14 cellular contexts compared by ENCODE assay signal in genomic region chr12:113310489-113310888, GRCh38. TPM values are rescaled to one million over a fixed set of nuclear protein-coding genes. Genes with fewer than 3 reads are reported as not detected.
DNase-seq lines count a peak whose midpoint lies in the region; ATAC-seq and TF ChIP-seq lines count a peak whose summit lies in the region.
"Had no signal": no experiment of that assay in that cellular context is flagged by ENCODE, and none has a peak within 500 bp of the region (broad histone marks: within the 10 kb centered on the region; RNA-seq: fewer than 3 reads in every experiment).

No MANE protein-coding gene starts in this region.

- no peaks in the 10 kb centered on the region for H3K27me3 Mint-ChIP-seq in activated naive CD8-positive, alpha-beta T cell treated with anti-CD3 and anti-CD28 coated beads, Interleukin-2, amount 10 ng/mL, durations not matched to agents 7 days and 5 days
- no peaks in the 10 kb centered on the region for H3K27me3 Mint-ChIP-seq in activated naive CD8-positive, alpha-beta T cell treated with anti-CD3 and anti-CD28 coated beads for 36 hours
- H3K27me3 Mint-ChIP-seq in neural progenitor cell (ENCODE audit: insufficient read depth, low read depth) = peaks cover 8% of the 10 kb centered on the region
- H3K27me3 Mint-ChIP-seq: activated B cell treated with CpG ODN at 0.5 μM for 24 hours; activated naive CD4-positive, alpha-beta T cell treated with anti-CD3 and anti-CD28 coated beads, Interleukin-2, amount 50 U/mL, for 24 hours; CD4-positive, alpha-beta T cell had no signal

- H3K4me3 ChIP-seq in neural progenitor cell (no peak overlapping the region), esophagus squamous epithelium (no peak overlapping the region)
- H3K4me3 ChIP-seq: prostate gland, upper lobe of left lung had no signal

- H3K4me1 ChIP-seq in neural progenitor cell (peaks cover 8% of the 10 kb centered on the region), esophagus squamous epithelium (no peaks in the 10 kb centered on the region)
- H3K4me1 ChIP-seq: prostate gland, upper lobe of left lung had no signal

- peaks cover 4% of the 10 kb centered on the region for H3F3A ChIP-seq in neural progenitor cell (ENCODE audit: low read depth)

- WGBS in esophagus squamous epithelium, 2 donors = 100% methylated on average over 1 of the region's 1 CpG

- no peak overlapping the region for H2AFZ ChIP-seq in neural progenitor cell (replicated peaks)

- peak overlapping the region; percentile 5 for H3K27ac Mint-ChIP-seq in activated naive CD8-positive, alpha-beta T cell treated with anti-CD3 and anti-CD28 coated beads, Interleukin-2, amount 10 ng/mL, durations not matched to agents 7 days and 5 days
- no peak overlapping the region for H3K27ac Mint-ChIP-seq in activated naive CD8-positive, alpha-beta T cell treated with anti-CD3 and anti-CD28 coated beads for 36 hours
- no peak overlapping the region for H3K27ac Mint-ChIP-seq in neural progenitor cell
- H3K27ac Mint-ChIP-seq: activated B cell treated with CpG ODN at 0.5 μM for 24 hours; activated naive CD4-positive, alpha-beta T cell treated with anti-CD3 and anti-CD28 coated beads, Interleukin-2, amount 50 U/mL, for 24 hours; CD4-positive, alpha-beta T cell had no signal

- no peaks in the 10 kb centered on the region for H3K79me2 ChIP-seq in neural progenitor cell (ENCODE audit: low read depth)

- H3K36me3 Mint-ChIP-seq in activated naive CD8-positive, alpha-beta T cell treated with anti-CD3 and anti-CD28 coated beads, Interleukin-2, amount 10 ng/mL, durations not matched to agents 7 days and 5 days = peaks cover 23% of the 10 kb centered on the region
- H3K36me3 Mint-ChIP-seq in activated naive CD8-positive, alpha-beta T cell treated with anti-CD3 and anti-CD28 coated beads for 36 hours = peaks cover 17% of the 10 kb centered on the region
- peaks cover 8% of the 10 kb centered on the region for H3K36me3 Mint-ChIP-seq in neural progenitor cell

- no peak overlapping the region for H3K27ac ChIP-seq in neural progenitor cell
- no peak overlapping the region for H3K27ac ChIP-seq in esophagus squamous epithelium
- H3K27ac ChIP-seq: prostate gland, upper lobe of left lung had no signal

- H3K4me1 Mint-ChIP-seq in activated naive CD8-positive, alpha-beta T cell treated with anti-CD3 and anti-CD28 coated beads, Interleukin-2, amount 10 ng/mL, durations not matched to agents 7 days and 5 days = peaks cover 12% of the 10 kb centered on the region
- H3K4me1 Mint-ChIP-seq in activated naive CD8-positive, alpha-beta T cell treated with anti-CD3 and anti-CD28 coated beads for 36 hours = no peaks in the 10 kb centered on the region
- peaks cover 8% of the 10 kb centered on the region for H3K4me1 Mint-ChIP-seq in neural progenitor cell
- H3K4me1 Mint-ChIP-seq: activated B cell treated with CpG ODN at 0.5 μM for 24 hours; activated naive CD4-positive, alpha-beta T cell treated with anti-CD3 and anti-CD28 coated beads, Interleukin-2, amount 50 U/mL, for 24 hours had no signal

- no peak for DNase-seq in activated naive CD8-positive, alpha-beta T cell treated with anti-CD3 and anti-CD28 coated beads, Interleukin-2, amount 10 ng/mL, durations not matched to agents 7 days and 5 days
- DNase-seq in activated naive CD8-positive, alpha-beta T cell treated with anti-CD3 and anti-CD28 coated beads for 36 hours = no peak
- DNase-seq in Kasumi-1 (lab: John Stamatoyannopoulos, UW) (peak; percentile 24 to 51), amniotic epithelial cell (ENCODE audit: low read depth) (peak; percentile 45), neural progenitor cell (ENCODE audit: low spot score) (no peak), esophagus squamous epithelium (lab: John Stamatoyannopoulos, UW) (no peak), pons (ENCODE audit: low spot score) (no peak), NCI-H1436 treated with DMSO at 0.1 percent for 48 hours (lab: John Stamatoyannopoulos, UW) (no peak)
- DNase-seq: activated B cell treated with CpG ODN at 0.5 μM for 24 hours; CD4-positive, alpha-beta T cell; immature natural killer cell; upper lobe of left lung had no signal

- no peak overlapping the region for H3K9ac ChIP-seq in neural progenitor cell

- H3K9me3 ChIP-seq in neural progenitor cell (ENCODE audit: low read depth) = no peaks in the 10 kb centered on the region
- no peaks in the 10 kb centered on the region for H3K9me3 ChIP-seq in esophagus squamous epithelium
- H3K9me3 ChIP-seq: prostate gland, upper lobe of left lung had no signal

- POLR2A ChIA-PET in activated naive CD8-positive, alpha-beta T cell treated with anti-CD3 and anti-CD28 coated beads, Interleukin-2, amount 10 ng/mL, durations not matched to agents 7 days and 5 days (lab: Charles Lee) = no interaction called here

- H3K36me3 ChIP-seq in neural progenitor cell = no peaks in the 10 kb centered on the region
- H3K36me3 ChIP-seq in esophagus squamous epithelium = peaks cover 7 to 100% (median 37%) of the 10 kb centered on the region in 3 donors

- no peaks in the 10 kb centered on the region for H4K20me1 ChIP-seq in neural progenitor cell (ENCODE audit: low read depth)

- ATAC-seq in activated naive CD8-positive, alpha-beta T cell treated with anti-CD3 and anti-CD28 coated beads, Interleukin-2, amount 10 ng/mL, durations not matched to agents 7 days and 5 days (ENCODE audit: low read depth) = no peak

- H3K4me2 ChIP-seq in neural progenitor cell = no peak overlapping the region

- no peaks in the 10 kb centered on the region for H3K9me3 Mint-ChIP-seq in activated naive CD8-positive, alpha-beta T cell treated with anti-CD3 and anti-CD28 coated beads, Interleukin-2, amount 10 ng/mL, durations not matched to agents 7 days and 5 days
- H3K9me3 Mint-ChIP-seq in activated naive CD8-positive, alpha-beta T cell treated with anti-CD3 and anti-CD28 coated beads for 36 hours = no peaks in the 10 kb centered on the region
- no peaks in the 10 kb centered on the region for H3K9me3 Mint-ChIP-seq in neural progenitor cell
- H3K9me3 Mint-ChIP-seq: activated B cell treated with CpG ODN at 0.5 μM for 24 hours; activated naive CD4-positive, alpha-beta T cell treated with anti-CD3 and anti-CD28 coated beads, Interleukin-2, amount 50 U/mL, for 24 hours; CD4-positive, alpha-beta T cell; immature natural killer cell had no signal

- H3K27me3 ChIP-seq in neural progenitor cell (no peaks in the 10 kb centered on the region), esophagus squamous epithelium (no peaks in the 10 kb centered on the region)
- H3K27me3 ChIP-seq: upper lobe of left lung had no signal

- H3K4me3 Mint-ChIP-seq in activated naive CD8-positive, alpha-beta T cell treated with anti-CD3 and anti-CD28 coated beads, Interleukin-2, amount 10 ng/mL, durations not matched to agents 7 days and 5 days = no peak overlapping the region
- H3K4me3 Mint-ChIP-seq in activated naive CD8-positive, alpha-beta T cell treated with anti-CD3 and anti-CD28 coated beads for 36 hours = no peak overlapping the region
- no peak overlapping the region for H3K4me3 Mint-ChIP-seq in neural progenitor cell
- H3K4me3 Mint-ChIP-seq: activated B cell treated with CpG ODN at 0.5 μM for 24 hours; activated naive CD4-positive, alpha-beta T cell treated with anti-CD3 and anti-CD28 coated beads, Interleukin-2, amount 50 U/mL, for 24 hours; CD4-positive, alpha-beta T cell; immature natural killer cell had no signal

- no peak for TF ChIP-seq POLR2A in esophagus squamous epithelium (IDR thresholded peaks at IDR 0.05)

- intact Hi-C loops in esophagus squamous epithelium (cut with DNase I) = no loop called here

- TF ChIP-seq CTCF in neural progenitor cell (IDR thresholded peaks at IDR 0.05) (peak; percentile 16), esophagus squamous epithelium (IDR thresholded peaks at IDR 0.05) (no peak)

RNA-seq across cellular contexts. Expression of gene SLC8B1, which starts 24.4 kb away (rescaled TPM):
- 10 to 100 TPM; 42.1 to 42.4 TPM for total RNA-seq in activated naive CD8-positive, alpha-beta T cell treated with anti-CD3 and anti-CD28 coated beads, Interleukin-2, amount 10 ng/mL, durations not matched to agents 7 days and 5 days
- 10 to 100 TPM; 13.5 to 15.1 TPM for total RNA-seq in activated naive CD8-positive, alpha-beta T cell treated with anti-CD3 and anti-CD28 coated beads for 36 hours
- total RNA-seq in neural progenitor cell (ENCODE audit: low replicate concordance) (3.0 and 7.5 TPM in 2 replicates), esophagus squamous epithelium (10 to 100 TPM; 19.6 to 31.9 (median 28.5) TPM)

RNA-seq across cellular contexts. Expression of gene PLBD2, which starts 47.9 kb away (rescaled TPM):
- 10 to 100 TPM; 12.8 to 13.6 TPM for total RNA-seq in activated naive CD8-positive, alpha-beta T cell treated with anti-CD3 and anti-CD28 coated beads, Interleukin-2, amount 10 ng/mL, durations not matched to agents 7 days and 5 days
- 10 to 100 TPM; 14.8 to 15.5 TPM for total RNA-seq in activated naive CD8-positive, alpha-beta T cell treated with anti-CD3 and anti-CD28 coated beads for 36 hours
- 4.9 and 12.0 TPM in 2 replicates for total RNA-seq in neural progenitor cell (ENCODE audit: low replicate concordance)
- 10 to 100 TPM; 14.3 to 22.0 (median 17.1) TPM for total RNA-seq in esophagus squamous epithelium

Comparison
In these comparisons a context has a peak if more than half of its experiments do, and no peak if none do; other contexts are left out.
1. DNase-seq: peak in Kasumi-1 (2 of 2) and amniotic epithelial cell (single experiment); none in activated naive CD8-positive, alpha-beta T cell treated with anti-CD3 and anti-CD28 coated beads, Interleukin-2, amount 10 ng/mL, durations not matched to agents 7 days and 5 days (single experiment), activated naive CD8-positive, alpha-beta T cell treated with anti-CD3 and anti-CD28 coated beads for 36 hours (single experiment), neural progenitor cell (single experiment), esophagus squamous epithelium (single experiment), pons (single experiment) and NCI-H1436 treated with DMSO at 0.1 percent for 48 hours (single experiment).